In the genomic region with DNA sequence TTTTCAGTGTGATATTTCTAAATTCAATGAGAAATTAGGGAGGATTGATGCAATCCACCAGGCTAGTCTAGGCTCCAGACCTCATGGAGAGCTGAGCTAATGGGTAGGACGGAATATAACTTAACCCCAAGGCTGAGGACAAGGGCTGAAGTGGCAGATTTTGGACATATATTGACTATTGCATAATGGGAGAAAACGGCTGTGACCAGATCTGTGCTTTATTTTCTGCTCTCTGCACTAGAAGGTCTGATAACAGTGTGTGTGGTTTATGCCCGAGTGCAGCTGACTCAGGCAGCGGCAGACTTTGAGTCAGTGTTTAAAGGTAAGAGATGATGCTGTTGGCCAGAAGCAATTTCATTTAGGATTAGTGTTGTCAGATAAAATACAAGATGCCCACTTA, we compare ENCODE assay signal across 17 cellular contexts.
DNase-seq lines count a peak whose midpoint lies in the region; ATAC-seq and TF ChIP-seq lines count a peak whose summit lies in the region.
"Had no signal": no experiment of that assay in that cellular context is flagged by ENCODE, and none has a peak within 500 bp of the region (broad histone marks: within the 10 kb centered on the region; RNA-seq: fewer than 3 reads in every experiment).

No MANE protein-coding gene starts in this region.

- 35% methylated on average over 4 of the region's 4 CpGs for WGBS in mesenchymal stem cell

- H3K4me1 ChIP-seq in mesenchymal stem cell (ENCODE audit: control insufficient read depth, insufficient read depth, low read depth, low read length), result no peaks in the 10 kb centered on the region

- no peak overlapping the region for H2AK5ac ChIP-seq in mesenchymal stem cell (ENCODE audit: low read length, severe bottlenecking)

- H2AFZ ChIP-seq in mesenchymal stem cell (ENCODE audit: low read depth, low read length), result no peak overlapping the region

- no peak overlapping the region for H3K4me2 ChIP-seq in mesenchymal stem cell (ENCODE audit: low read length, poor library complexity, severe bottlenecking)

- H4K8ac ChIP-seq in mesenchymal stem cell (ENCODE audit: low read length), result no peak overlapping the region

- DNase-seq in Ammon's horn (ENCODE audit: low spot score), result peak; percentile 19
- DNase-seq in NCI-H226, result peak; percentile 62
- no peak for DNase-seq in coronary artery (ENCODE audit: low spot score)
- DNase-seq in mesenchymal stem cell, result peak; percentile 77
- DNase-seq in activated effector memory CD4-positive, alpha-beta T cell treated with anti-CD3 and anti-CD28 coated beads, Interleukin-2, amount 50 U/mL, for 16 hours, result no peak
- no peak for DNase-seq in SHP77 (lab: John Stamatoyannopoulos, UW)
- DNase-seq: activated CD4-positive, alpha-beta T cell treated with anti-CD3 and anti-CD28 coated beads, Interleukin-2, amount 50 U/mL, for 1 hour; CD4-positive, CD25-positive, alpha-beta regulatory T cell; KBM-7; NCI-H2081 treated with DMSO at 0.1 percent for 48 hours; NK-92 treated with Interleukin-12 subunit alpha and Interleukin-12 subunit beta, amount 100 ng/mL, for 24 hours; stimulated activated CD4-positive, alpha-beta T cell treated with anti-CD3 and anti-CD28 coated beads, Interleukin-4, amount 100 ng/mL, for 1 hour; stimulated activated naive CD8-positive, alpha-beta T cell treated with anti-CD3 and anti-CD28 coated beads, Interleukin-15, Interleukin-2, amounts not matched to agents 100 U/mL and 50 U/mL, for 24 hours had no signal

- H3K4me3 ChIP-seq in coronary artery (no peak overlapping the region), mesenchymal stem cell (ENCODE audit: insufficient read depth in 1 of 2, low read depth in 1 of 2, low read length in 2 of 2) (no peak overlapping the region)

- no peak overlapping the region for H3K14ac ChIP-seq in mesenchymal stem cell (ENCODE audit: low read length in 2 of 2)

- no peaks in the 10 kb centered on the region for H3K36me3 ChIP-seq in mesenchymal stem cell (ENCODE audit: control insufficient read depth in 1 of 2, insufficient read depth in 2 of 2, low read depth in 1 of 2, low read length in 2 of 2)

- no peaks in the 10 kb centered on the region for H3K27me3 ChIP-seq in mesenchymal stem cell (ENCODE audit: control insufficient read depth in 1 of 2, insufficient read depth in 1 of 2, low read length in 2 of 2)

- H3K27ac ChIP-seq in coronary artery (peak overlapping the region; percentile 48 to 70), mesenchymal stem cell (ENCODE audit: low read length, poor library complexity, severe bottlenecking) (no peak overlapping the region)
- H3K27ac ChIP-seq: epithelial cell of prostate had no signal

- no peak overlapping the region for H3K23ac ChIP-seq in mesenchymal stem cell (ENCODE audit: low read length in 2 of 2)

- no peak for TF ChIP-seq CTCF in coronary artery (IDR thresholded peaks at IDR 0.05)

- ATAC-seq in GM19467 (IDR thresholded peaks at IDR 0.05; ENCODE audit: unreplicated experiment), result no peak
- no peak for ATAC-seq in HG03342 (IDR thresholded peaks at IDR 0.05; ENCODE audit: unreplicated experiment)
- ATAC-seq: activated T-helper 17 cell treated with anti-CD3 and anti-CD28 coated beads, Interleukin-2, amount 50 U/mL, for 72 hours; stimulated activated naive CD8-positive, alpha-beta T cell treated with anti-CD3 and anti-CD28 coated beads, Interleukin-15, Interleukin-2, amounts not matched to agents 100 U/mL and 50 U/mL, for 24 hours had no signal

- H2BK15ac ChIP-seq in mesenchymal stem cell (ENCODE audit: low read depth, poor library complexity, severe bottlenecking), result no peak overlapping the region

- no peak overlapping the region for H2BK12ac ChIP-seq in mesenchymal stem cell (ENCODE audit: low read length in 2 of 2)

- H3K79me1 ChIP-seq in mesenchymal stem cell (replicated peaks; ENCODE audit: low read length, poor library complexity, severe bottlenecking), result no peaks in the 10 kb centered on the region

- H2BK120ac ChIP-seq in mesenchymal stem cell (ENCODE audit: low read depth, low read length), result no peak overlapping the region

- H3K18ac ChIP-seq in mesenchymal stem cell (ENCODE audit: low read depth in 1 of 2, low read length in 2 of 2), result no peak overlapping the region

- no peaks in the 10 kb centered on the region for H3K9me3 ChIP-seq in mesenchymal stem cell (ENCODE audit: control insufficient read depth, low read length)

- H4K91ac ChIP-seq in mesenchymal stem cell (ENCODE audit: low read length), result no peak overlapping the region

- H2BK5ac ChIP-seq in mesenchymal stem cell (ENCODE audit: low read depth, low read length, poor library complexity, severe bottlenecking), result no peak overlapping the region

- peak overlapping the region; percentile 28 for H3K9ac ChIP-seq in mesenchymal stem cell (ENCODE audit: low read length)

- no peak overlapping the region for H3K4ac ChIP-seq in mesenchymal stem cell (ENCODE audit: low read depth in 1 of 2, low read length in 2 of 2)

Comparison
In these comparisons a context has a peak if more than half of its experiments do, and no peak if none do; other contexts are left out.
1. DNase-seq: peak in Ammon's horn (single experiment), NCI-H226 (single experiment) and mesenchymal stem cell (single experiment); none in coronary artery (single experiment), activated effector memory CD4-positive, alpha-beta T cell treated with anti-CD3 and anti-CD28 coated beads, Interleukin-2, amount 50 U/mL, for 16 hours (single experiment) and SHP77 (0 of 2).